28 cellular contexts compared by ENCODE assay signal in genomic region chr2:224453892-224454291, GRCh38.
"Had no signal": no experiment of that assay in that cellular context is flagged by ENCODE, and none has a peak within 500 bp of the region (broad histone marks: within the 10 kb centered on the region; RNA-seq: fewer than 3 reads in every experiment).

No MANE protein-coding gene starts in this region.

- H3K4me1 Mint-ChIP-seq: stimulated activated effector memory CD8-positive, alpha-beta T cell treated with anti-CD3 and anti-CD28 coated beads, Interleukin-12 subunit alpha, Interleukin-12 subunit beta, amount 100 ng/mL, for 72 hours; stimulated activated memory B cell treated with anti-CD40 and anti-IgM and Interleukin-4, amounts not matched to agents 10 μg/mL and 1 μg/mL and 100 μg/mL, for 72 hours; stimulated activated naive B cell treated with anti-CD40 and anti-IgM and Interleukin-4, amounts not matched to agents 10 μg/mL and 1 μg/mL and 100 μg/mL, for 72 hours; stimulated activated naive CD8-positive, alpha-beta T cell treated with anti-CD3 and anti-CD28 coated beads, Interleukin-15, amount 100 ng/mL, for 72 hours had no signal

- H3K9me3 Mint-ChIP-seq: stimulated activated effector memory CD8-positive, alpha-beta T cell treated with anti-CD3 and anti-CD28 coated beads, Interleukin-12 subunit alpha, Interleukin-12 subunit beta, amount 100 ng/mL, for 72 hours had no signal

- H3K27ac Mint-ChIP-seq: stimulated activated effector memory CD8-positive, alpha-beta T cell treated with anti-CD3 and anti-CD28 coated beads, Interleukin-12 subunit alpha, Interleukin-12 subunit beta, amount 100 ng/mL, for 72 hours; stimulated activated memory B cell treated with anti-CD40 and anti-IgM and Interleukin-4, amounts not matched to agents 10 μg/mL and 1 μg/mL and 100 μg/mL, for 72 hours; stimulated activated naive B cell treated with anti-CD40 and anti-IgM and Interleukin-4, amounts not matched to agents 10 μg/mL and 1 μg/mL and 100 μg/mL, for 72 hours; stimulated activated naive CD8-positive, alpha-beta T cell treated with anti-CD3 and anti-CD28 coated beads, Interleukin-15, amount 100 ng/mL, for 72 hours; stimulated activated naive CD8-positive, alpha-beta T cell treated with anti-CD3 and anti-CD28 coated beads, Interleukin-15, Interleukin-2, amounts not matched to agents 100 ng/mL and 50 ng/mL, for 24 hours; type B pancreatic cell had no signal

- H3K36me3 ChIP-seq: stomach, suprapubic skin, thoracic aorta, thyroid gland, tibial artery, tibial nerve, transverse colon, upper lobe of left lung, upper lobe of right lung, uterus, vagina had no signal

- H3K4me3 Mint-ChIP-seq: stimulated activated effector memory CD8-positive, alpha-beta T cell treated with anti-CD3 and anti-CD28 coated beads, Interleukin-12 subunit alpha, Interleukin-12 subunit beta, amount 100 ng/mL, for 72 hours; stimulated activated memory B cell treated with anti-CD40 and anti-IgM and Interleukin-4, amounts not matched to agents 10 μg/mL and 1 μg/mL and 100 μg/mL, for 72 hours; stimulated activated naive B cell treated with anti-CD40 and anti-IgM and Interleukin-4, amounts not matched to agents 10 μg/mL and 1 μg/mL and 100 μg/mL, for 72 hours; stimulated activated naive CD8-positive, alpha-beta T cell treated with anti-CD3 and anti-CD28 coated beads, Interleukin-15, amount 100 ng/mL, for 72 hours; stimulated activated naive CD8-positive, alpha-beta T cell treated with anti-CD3 and anti-CD28 coated beads, Interleukin-15, Interleukin-2, amounts not matched to agents 100 ng/mL and 50 ng/mL, for 24 hours; type B pancreatic cell had no signal

- H3K4me1 ChIP-seq: stomach, suprapubic skin, testis, thyroid gland, tibial artery, tibial nerve, transverse colon, upper lobe of left lung, upper lobe of right lung, uterus, vagina had no signal

- H3K27ac ChIP-seq: stomach, suprapubic skin, testis, thoracic aorta, thyroid gland, tibial artery, tibial nerve, transverse colon, upper lobe of left lung, upper lobe of right lung, uterus, vagina had no signal

- H3K9me3 ChIP-seq: stomach, suprapubic skin, testis, thoracic aorta, thyroid gland, tibial artery, transverse colon, upper lobe of left lung, upper lobe of right lung, uterus, vagina had no signal

- DNase-seq: stimulated activated CD4-positive, alpha-beta T cell treated with anti-CD3 and anti-CD28 coated beads, Interleukin-2, amount 100 ng/mL, for 48 hours; stimulated activated CD4-positive, alpha-beta T cell treated with anti-CD3 and anti-CD28 coated beads, Interleukin-4, amount 100 ng/mL, for 1 hour; stimulated activated CD4-positive, alpha-beta T cell treated with anti-CD3 and anti-CD28 coated beads, Interleukin-4, amount 100 ng/mL, for 24 hours; stimulated activated CD4-positive, alpha-beta T cell treated with anti-CD3 and anti-CD28 coated beads, Interleukin-4, amount 100 ng/mL, for 4 hours; stimulated activated CD8-positive, alpha-beta memory T cell treated with anti-CD3 and anti-CD28 coated beads, Interleukin-4, amount 100 ng/mL, for 48 hours; stimulated activated naive B cell treated with anti-CD40 and anti-IgM and Interleukin-4, amounts not matched to agents 10 μg/mL and 1 μg/mL and 100 μg/mL, for 72 hours; stimulated activated naive CD4-positive, alpha-beta T cell; stimulated activated naive CD4-positive, alpha-beta T cell treated with Interleukin-2 at 50 U/mL for 16 hours; stimulated activated naive CD8-positive, alpha-beta T cell treated with anti-CD3 and anti-CD28 coated beads, Interleukin-15, amount 100 ng/mL, for 72 hours; stimulated activated naive CD8-positive, alpha-beta T cell treated with anti-CD3 and anti-CD28 coated beads, Interleukin-15, Interleukin-2, amounts not matched to agents 100 U/mL and 50 U/mL, for 24 hours; stomach; substantia nigra; testis; thyroid gland; tibial artery; transverse colon; trophoblast cell; upper lobe of left lung; upper lobe of right lung; uterus had no signal

- H3K27me3 ChIP-seq: stomach, suprapubic skin, testis, thyroid gland, tibial artery, tibial nerve, transverse colon, upper lobe of left lung, upper lobe of right lung, uterus, vagina had no signal

- H3K36me3 Mint-ChIP-seq: stimulated activated effector memory CD8-positive, alpha-beta T cell treated with anti-CD3 and anti-CD28 coated beads, Interleukin-12 subunit alpha, Interleukin-12 subunit beta, amount 100 ng/mL, for 72 hours; type B pancreatic cell had no signal

- ATAC-seq: stimulated activated effector memory CD8-positive, alpha-beta T cell treated with anti-CD3 and anti-CD28 coated beads, Interleukin-12 subunit alpha, Interleukin-12 subunit beta, amount 100 ng/mL, for 72 hours; stimulated activated memory B cell treated with anti-CD40 and anti-IgM and Interleukin-4, amounts not matched to agents 10 μg/mL and 1 μg/mL and 100 μg/mL, for 72 hours; stimulated activated naive B cell treated with anti-CD40 and anti-IgM and Interleukin-4, amounts not matched to agents 10 μg/mL and 1 μg/mL and 100 μg/mL, for 72 hours; stimulated activated naive CD8-positive, alpha-beta T cell treated with anti-CD3 and anti-CD28 coated beads, Interleukin-15, amount 100 ng/mL, for 72 hours; stimulated activated naive CD8-positive, alpha-beta T cell treated with anti-CD3 and anti-CD28 coated beads, Interleukin-15, Interleukin-2, amounts not matched to agents 100 U/mL and 50 U/mL, for 24 hours; upper lobe of right lung had no signal

- H3K4me3 ChIP-seq: stomach, suprapubic skin, testis, thoracic aorta, thyroid gland, tibial artery, tibial nerve, transverse colon, upper lobe of left lung, upper lobe of right lung, uterus, vagina had no signal

- H3K27me3 Mint-ChIP-seq: type B pancreatic cell had no signal
